In the genomic region with DNA sequence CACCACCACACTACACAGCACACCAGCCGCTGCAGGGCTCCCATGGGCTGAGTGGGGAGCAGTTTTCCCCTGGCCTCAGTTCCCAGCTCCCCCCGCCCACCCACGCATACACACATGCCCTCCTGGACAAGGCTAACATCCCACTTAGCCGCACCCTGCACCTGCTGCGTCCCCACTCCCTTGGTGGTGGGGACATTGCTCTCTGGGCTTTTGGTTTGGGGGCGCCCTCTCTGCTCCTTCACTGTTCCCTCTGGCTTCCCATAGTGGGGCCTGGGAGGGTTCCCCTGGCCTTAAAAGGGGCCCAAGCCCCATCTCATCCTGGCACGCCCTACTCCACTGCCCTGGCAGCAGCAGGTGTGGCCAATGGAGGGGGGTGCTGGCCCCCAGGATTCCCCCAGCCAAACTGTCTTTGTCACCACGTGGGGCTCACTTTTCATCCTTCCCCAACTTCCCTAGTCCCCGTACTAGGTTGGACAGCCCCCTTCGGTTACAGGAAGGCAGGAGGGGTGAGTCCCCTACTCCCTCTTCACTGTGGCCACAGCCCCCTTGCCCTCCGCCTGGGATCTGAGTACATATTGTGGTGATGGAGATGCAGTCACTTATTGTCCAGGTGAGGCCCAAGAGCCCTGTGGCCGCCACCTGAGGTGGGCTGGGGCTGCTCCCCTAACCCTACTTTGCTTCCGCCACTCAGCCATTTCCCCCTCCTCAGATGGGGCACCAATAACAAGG, we compare ENCODE assay signal across 2 cellular contexts.
TF ChIP-seq lines count a peak whose summit lies in the region.

No MANE protein-coding gene starts in this region.

TF ChIP-seq in GM12891, 5 proteins besides CTCF, POLR2A, EP300 and RAD21:
- peak; percentile 33; the same call in 1 of the 2 replicates for TF ChIP-seq POLR2AphosphoS5 (IDR thresholded peaks at IDR 0.05; ENCODE audit: low read depth, low read length)

TF ChIP-seq in H1, 55 proteins besides CTCF, POLR2A, EP300 and RAD21:
- peak; percentile 49 for TF ChIP-seq POLR2AphosphoS5 (IDR thresholded peaks at IDR 0.05; ENCODE audit: low read depth, low read length)
